In genomic region chr4:185256444-185256843, GRCh38 we compare ENCODE assay signal across 1 cellular context.
TF ChIP-seq lines count a peak whose summit lies in the region.

No MANE protein-coding gene starts in this region.

TF ChIP-seq in A549, 52 proteins besides CTCF, POLR2A, EP300 and RAD21 (continued from another document):
- no peak for TF ChIP-seq PHF8 (IDR thresholded peaks at IDR 0.05; ENCODE audit: borderline replicate concordance, low read depth)
- no peak for TF ChIP-seq BCL3 (IDR thresholded peaks at IDR 0.05)
- no peak for TF ChIP-seq RCOR1 (IDR thresholded peaks at IDR 0.05; ENCODE audit: low read depth, low read length)
- TF ChIP-seq MAX (IDR thresholded peaks at IDR 0.05): no peak
- TF ChIP-seq HEYL (CRISPR knock-in tag; IDR thresholded peaks at IDR 0.05): no peak
- TF ChIP-seq NPAS2 (CRISPR knock-in tag; IDR thresholded peaks at IDR 0.05; ENCODE audit: borderline replicate concordance): no peak
- TF ChIP-seq RFX5 (IDR thresholded peaks at IDR 0.05): no peak
